ENCODE assay signal across 10 cellular contexts in the genomic region with DNA sequence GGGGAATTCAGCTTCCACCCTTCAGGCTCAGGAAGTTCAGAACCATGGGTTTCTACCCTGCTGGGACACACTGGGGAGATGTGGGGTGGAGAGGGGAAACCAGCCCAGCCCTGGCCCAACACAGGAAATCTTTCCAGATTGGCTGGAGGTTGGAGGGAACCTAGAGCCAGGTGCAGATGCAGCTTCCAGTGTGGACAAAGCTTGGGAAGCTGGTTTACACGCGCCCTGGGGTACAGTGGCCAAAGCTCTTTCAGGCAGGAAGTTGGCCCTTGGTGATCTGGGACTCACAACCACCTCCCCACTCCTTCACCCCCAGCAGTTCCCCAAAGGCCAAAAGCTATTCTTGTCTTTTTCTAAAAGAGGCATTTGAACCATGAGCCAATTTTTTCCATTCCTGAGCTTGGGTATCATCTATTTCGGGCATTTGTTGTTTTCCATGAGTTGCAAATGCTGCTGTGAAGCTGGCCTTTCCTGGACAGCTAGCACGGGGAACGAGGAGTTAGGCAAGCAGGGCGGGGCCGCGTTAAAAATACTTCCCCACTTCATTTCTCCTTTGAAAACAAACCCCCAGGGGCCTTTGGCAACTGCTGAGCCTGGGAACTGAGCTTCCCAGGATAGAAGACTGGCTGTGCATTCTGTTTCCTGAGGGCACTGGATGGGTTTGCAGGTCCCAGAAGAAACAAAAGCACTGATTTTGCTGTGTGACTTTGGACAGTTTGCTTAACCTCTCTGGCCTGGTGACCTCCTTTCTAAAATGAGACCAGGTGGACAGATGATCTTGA. TPM values are rescaled to one million over a fixed set of nuclear protein-coding genes. Genes with fewer than 3 reads are reported as not detected.
DNase-seq lines count a peak whose midpoint lies in the region; ATAC-seq and TF ChIP-seq lines count a peak whose summit lies in the region.
"Had no signal": no experiment of that assay in that cellular context is flagged by ENCODE, and none has a peak within 500 bp of the region (broad histone marks: within the 10 kb centered on the region; RNA-seq: fewer than 3 reads in every experiment).

No MANE protein-coding gene starts in this region.

- no peak overlapping the region for H3K4me3 ChIP-seq in SJCRH30
- H3K4me3 ChIP-seq in foreskin fibroblast (ENCODE audit: low read depth in 1 of 2, low read length in 2 of 2): peak overlapping the region in 1 of 2 donors; percentile 12
- H3K4me3 ChIP-seq in skeletal muscle cell (ENCODE audit: low read depth, low read length): no peak overlapping the region

- no peak overlapping the region for H3K27ac ChIP-seq in SJCRH30

- peaks cover 32% of the 10 kb centered on the region for H3K4me1 Mint-ChIP-seq in T-helper 17 cell

- no peak for ATAC-seq in GM19452 (IDR thresholded peaks at IDR 0.05; ENCODE audit: unreplicated experiment)
- ATAC-seq in T-helper 17 cell: no peak
- ATAC-seq: HCT116 had no signal

- no peaks in the 10 kb centered on the region for H3K27me3 ChIP-seq in SJCRH30

- H3K4me1 ChIP-seq in SJCRH30: peaks cover 46% of the 10 kb centered on the region

- H3K27ac Mint-ChIP-seq in T-helper 17 cell: no peak overlapping the region

- H3K27me3 Mint-ChIP-seq in T-helper 17 cell: no peaks in the 10 kb centered on the region

- TF ChIP-seq CTCF in foreskin fibroblast (IDR thresholded peaks at IDR 0.05; ENCODE audit: low read depth, low read length): no peak

- no peaks in the 10 kb centered on the region for H3K36me3 ChIP-seq in SJCRH30

- DNase-seq in ELR (ENCODE audit: low read depth) (peak; percentile 28), SJCRH30 (peak; percentile 51 to 60), foreskin fibroblast (peak; percentile 68 to 90), skeletal muscle cell (ENCODE audit: low read depth) (peak; percentile 52), NCI-H2171 treated with DMSO at 0.1 percent for 48 hours (lab: John Stamatoyannopoulos, UW) (no peak), NCI-H1436 treated with DMSO at 0.1 percent for 48 hours (lab: John Stamatoyannopoulos, UW) (no peak), T-helper 17 cell (no peak)
- DNase-seq: activated T-cell treated with anti-CD3 and anti-CD28 coated beads for 4 hours had no signal

- H3K9me3 ChIP-seq in SJCRH30 (replicated peaks): no peaks in the 10 kb centered on the region
- no peaks in the 10 kb centered on the region for H3K9me3 ChIP-seq in T-helper 17 cell (ENCODE audit: control insufficient read depth, low read length, poor library complexity, severe bottlenecking)

- H3K4me3 Mint-ChIP-seq in T-helper 17 cell: no peak overlapping the region

- no peaks in the 10 kb centered on the region for H3K36me3 Mint-ChIP-seq in T-helper 17 cell (ENCODE audit: low read depth)

RNA-seq across cellular contexts. Expression of a gene that starts 3.1 kb away (rescaled TPM):
- total RNA-seq in SJCRH30 (2014; rRNA removed; shearing (Covaris generic)): 12.4 and 14.2 TPM in 2 replicates
- 100 to 1,000 TPM; 126 to 139 TPM for total RNA-seq in T-helper 17 cell

RNA-seq across cellular contexts. Expression of a gene that starts 28.3 kb away (rescaled TPM):
- total RNA-seq in SJCRH30 (2014; rRNA removed; shearing (Covaris generic)): 0.10 TPM in 1 of 2 replicates, not detected in the other
- total RNA-seq in T-helper 17 cell: under 1 TPM in 1 of 2 donors, not detected in 1; 0.44 TPM

Comparison
In these comparisons a context has a peak if more than half of its experiments do, and no peak if none do; other contexts are left out.
1. DNase-seq: peak in ELR (single experiment), SJCRH30 (2 of 2), foreskin fibroblast (2 of 2) and skeletal muscle cell (single experiment); none in NCI-H2171 treated with DMSO at 0.1 percent for 48 hours (single experiment), NCI-H1436 treated with DMSO at 0.1 percent for 48 hours (single experiment) and T-helper 17 cell (0 of 3).